ENCODE assay signal across 1 cellular context in genomic region chr3:153038779-153039178, GRCh38.
A peak's percentile ranks its signal among the peaks of the same experiment; 100 is the strongest.
TF ChIP-seq lines count a peak whose summit lies in the region.

No MANE protein-coding gene starts in this region.

TF ChIP-seq in HCT116, 20 proteins besides CTCF, POLR2A, EP300 and RAD21 (continued from another document):
- TF ChIP-seq EGR1 (IDR thresholded peaks at IDR 0.05; ENCODE audit: low read depth) (peak; percentile 84), CBX3 (IDR thresholded peaks at IDR 0.05; ENCODE audit: low read depth) (peak; percentile 60; the same call in 1 of the 2 replicates), REST (IDR thresholded peaks at IDR 0.05; ENCODE audit: low read depth) (no peak), ATF3 (IDR thresholded peaks at IDR 0.05) (no peak)
